ENCODE assay signal across 8 cellular contexts in the genomic region with DNA sequence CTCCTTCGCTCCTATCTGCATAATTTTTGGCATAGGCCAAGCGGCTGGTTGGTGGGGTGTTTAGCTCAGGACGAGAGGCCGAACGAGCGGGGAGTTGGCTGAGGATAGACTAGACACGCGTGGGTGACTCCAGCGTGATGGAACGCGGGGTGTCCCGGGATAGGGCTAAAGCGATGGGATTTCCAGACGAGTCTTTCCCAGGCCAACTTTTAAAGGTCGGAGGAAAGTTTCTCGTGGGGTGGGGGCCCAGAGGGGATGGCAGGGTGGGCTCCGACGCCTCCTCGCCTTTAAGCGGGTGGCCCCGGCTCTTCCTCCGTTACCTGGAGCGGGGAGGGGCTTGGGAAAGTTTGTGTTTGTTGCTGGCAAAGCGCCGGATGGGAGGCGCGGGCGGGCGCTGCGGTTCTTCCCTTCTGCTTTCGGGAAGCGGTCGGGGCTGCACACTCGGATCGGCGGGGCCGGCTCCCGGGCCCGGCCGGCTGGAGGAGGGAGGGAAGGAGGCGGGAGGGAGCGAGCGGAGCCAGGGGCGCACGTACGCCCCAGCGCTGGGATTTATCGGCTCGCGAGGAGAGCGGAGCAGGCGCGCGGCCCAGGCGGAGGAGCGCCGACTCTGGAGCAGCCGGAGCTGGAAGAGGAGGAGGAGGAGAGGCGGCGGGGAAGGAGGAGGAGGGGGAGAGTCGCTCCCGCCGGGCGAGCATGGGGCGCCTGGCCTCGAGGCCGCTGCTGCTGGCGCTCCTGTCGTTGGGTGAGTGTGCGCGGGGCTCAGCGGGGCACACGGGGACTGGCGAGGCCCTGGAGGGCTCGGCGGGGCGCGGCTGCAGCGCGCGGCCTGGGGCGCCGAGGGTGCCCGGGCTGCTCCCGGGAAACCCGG. TPM values are rescaled to one million over a fixed set of nuclear protein-coding genes. Genes with fewer than 3 reads are reported as not detected.
A peak's percentile ranks its signal among the peaks of the same experiment; 100 is the strongest.
DNase-seq lines count a peak whose midpoint lies in the region; ATAC-seq lines count a peak whose summit lies in the region.

PTGFRN (plus strand) TSS at position 406 of the 868 bp plus-strand sequence; CDS start at position 694, 288 bp downstream.

- ATAC-seq in GM18868 (IDR thresholded peaks at IDR 0.05; ENCODE audit: unreplicated experiment), result no peak

- H3K4me1 ChIP-seq in ES-I3 (ENCODE audit: insufficient read depth, low read length) (peaks cover 18% of the 10 kb centered on the region), esophagus (ENCODE audit: control insufficient read depth in 2 of 2, insufficient read depth in 2 of 2, low read length in 1 of 2) (peaks cover 0 to 16% of the 10 kb centered on the region in 2 donors), mononuclear cell (ENCODE audit: insufficient read depth, low read length) (peaks cover 8% of the 10 kb centered on the region), stomach smooth muscle (ENCODE audit: control insufficient read depth, insufficient read depth, low read length) (peaks cover 46% of the 10 kb centered on the region)

- H3K9ac ChIP-seq in ES-I3 (ENCODE audit: low read depth, low read length), result peak within 1 kb of the TSS; percentile 70
- peak within 1 kb of the TSS; percentile 87 to 88 for H3K9ac ChIP-seq in stomach smooth muscle (ENCODE audit: low read length in 2 of 2)

- 5% methylated on average over 65 to 86 of the region's 86 CpGs for whole genome bisulfite sequencing in esophagus, 2 donors

- H3K36me3 ChIP-seq in ES-I3 (ENCODE audit: insufficient read depth, low read length), result no peaks in the 10 kb centered on the region
- no peaks in the 10 kb centered on the region for H3K36me3 ChIP-seq in esophagus (ENCODE audit: control insufficient read depth in 2 of 2, insufficient read depth in 2 of 2, low read length in 1 of 2)
- H3K36me3 ChIP-seq in stomach smooth muscle (ENCODE audit: control insufficient read depth in 2 of 2, insufficient read depth in 2 of 2, low read length in 2 of 2), result peaks cover 0 to 2% of the 10 kb centered on the region in 2 donors

- peak within 1 kb of the TSS; percentile 86 to 89 for H3K4me3 ChIP-seq in esophagus (ENCODE audit: low read depth in 1 of 2, low read length in 2 of 2)
- peak within 1 kb of the TSS; percentile 33 for H3K4me3 ChIP-seq in mononuclear cell (ENCODE audit: low read length)
- H3K4me3 ChIP-seq in stomach smooth muscle (ENCODE audit: low read length in 2 of 2), result peak within 1 kb of the TSS; percentile 78 to 85

- DNase-seq in NCI-H1694 treated with DMSO at 0.1 percent for 48 hours (lab: John Stamatoyannopoulos, UW), result peak; percentile 24
- DNase-seq in activated CD8-positive, alpha-beta memory T cell treated with anti-CD3 and anti-CD28 coated beads, Interleukin-2, amount 50 U/mL, for 48 hours, result peak; percentile 64
- DNase-seq in medulla oblongata (ENCODE audit: extremely low spot score), result no peak

- H3K9me3 ChIP-seq in ES-I3 (ENCODE audit: control insufficient read depth, insufficient read depth, low read length), result no peaks in the 10 kb centered on the region
- H3K9me3 ChIP-seq in esophagus (ENCODE audit: control insufficient read depth in 2 of 2, insufficient read depth in 1 of 2, low read depth in 1 of 2, low read length in 1 of 2), result no peaks in the 10 kb centered on the region
- H3K9me3 ChIP-seq in mononuclear cell (ENCODE audit: low read depth, low read length), result no peaks in the 10 kb centered on the region
- no peaks in the 10 kb centered on the region for H3K9me3 ChIP-seq in stomach smooth muscle (ENCODE audit: control insufficient read depth in 2 of 2, low read length in 2 of 2)

- H3K27ac ChIP-seq in esophagus (ENCODE audit: low read depth in 2 of 2, low read length in 1 of 2), result peak within 1 kb of the TSS; percentile 89 to 91
- peak within 1 kb of the TSS; percentile 92 for H3K27ac ChIP-seq in stomach smooth muscle (ENCODE audit: low read length)

- H3K27me3 ChIP-seq in esophagus (ENCODE audit: control insufficient read depth in 1 of 2, insufficient read depth in 2 of 2, low read length in 2 of 2) (no peaks in the 10 kb centered on the region), mononuclear cell (ENCODE audit: insufficient read depth, low read length) (peaks cover 35% of the 10 kb centered on the region), stomach smooth muscle (ENCODE audit: control insufficient read depth in 1 of 2, insufficient read depth in 2 of 2, low read length in 2 of 2) (no peaks in the 10 kb centered on the region)

RNA-seq across cellular contexts. Expression of gene PTGFRN, which starts in this region (rescaled TPM):
- 10 to 100 TPM; 25.9 to 37.2 TPM for polyA plus RNA-seq in esophagus
- total RNA-seq in mononuclear cell, result 0.73 TPM

Comparison
In these comparisons a context has a peak if more than half of its experiments do, and no peak if none do; other contexts are left out.
1. H3K4me3 ChIP-seq: peak in every context shown above with its lines; median percentile 88 in esophagus; 82 in stomach smooth muscle; 33 in mononuclear cell.